16 cellular contexts compared by ENCODE assay signal in the genomic region with DNA sequence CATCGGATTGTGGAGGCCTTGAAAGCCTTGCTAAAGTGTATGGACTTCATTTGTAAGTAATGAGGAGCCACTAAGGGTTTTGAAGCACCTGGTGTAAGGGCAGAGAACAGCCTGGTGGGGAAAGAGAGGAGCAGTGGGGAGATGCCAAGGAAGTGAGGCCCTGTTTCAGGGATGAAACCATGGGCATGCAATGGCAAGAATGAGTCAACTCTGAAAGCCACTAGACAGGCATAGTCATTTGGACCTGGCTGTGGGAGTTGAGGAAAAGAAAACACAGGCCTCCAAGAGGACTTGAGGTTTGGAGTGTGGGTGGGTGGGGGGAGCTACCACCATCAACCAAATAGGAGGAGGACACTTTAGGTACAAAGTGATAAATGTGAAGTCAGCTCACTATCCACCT. TPM values are rescaled to one million over a fixed set of nuclear protein-coding genes. Genes with fewer than 3 reads are reported as not detected.
A peak's percentile ranks its signal among the peaks of the same experiment; 100 is the strongest.
DNase-seq lines count a peak whose midpoint lies in the region; ATAC-seq and TF ChIP-seq lines count a peak whose summit lies in the region.
"Had no signal": no experiment of that assay in that cellular context is flagged by ENCODE, and none has a peak within 500 bp of the region (broad histone marks: within the 10 kb centered on the region; RNA-seq: fewer than 3 reads in every experiment).

No MANE protein-coding gene starts in this region.

- H3K9ac ChIP-seq in GM23248 (no peak overlapping the region), adipocyte (ENCODE audit: low read length) (no peak overlapping the region)
- H3K9ac ChIP-seq: BLaER1 treated with 17β-estradiol and CSF1 and Interleukin-3, amounts not matched to agents 10 nM and 100 nM had no signal

- DNase-seq in AG10803 (ENCODE audit: low read depth) (peak; percentile 12), GM23248 (peak; percentile 78), adipocyte (ENCODE audit: low read depth) (peak; percentile 46), left colon (no peak), putamen (ENCODE audit: low spot score) (no peak)
- DNase-seq in stimulated activated CD4-positive, alpha-beta T cell treated with anti-CD3 and anti-CD28 coated beads, Interleukin-2, amount 100 ng/mL, for 48 hours = peak; percentile 24 to 43
- DNase-seq: DMS79 treated with DMSO at 0.1 percent for 48 hours; effector CD4-positive, alpha-beta T cell; left ventricle myocardium superior; naive thymus-derived CD8-positive, alpha-beta T cell; NCI-H1417 treated with DMSO at 0.1 percent for 48 hours; NCI-H446 had no signal

- H3K9me3 ChIP-seq in GM23248 (ENCODE audit: low read depth) (no peaks in the 10 kb centered on the region), adipocyte (ENCODE audit: control insufficient read depth, low read length) (no peaks in the 10 kb centered on the region)

- H3F3A ChIP-seq in GM23248 (ENCODE audit: insufficient read depth) = no peaks in the 10 kb centered on the region

- intact Hi-C loops in left colon (cut with DNase I, micrococcal nuclease) = no loop called here

- no peak overlapping the region for H3K27ac ChIP-seq in GM23248
- H3K27ac ChIP-seq: BLaER1 treated with 17β-estradiol and CSF1 and Interleukin-3, amounts not matched to agents 10 nM and 100 nM had no signal

- ATAC-seq in GM21737 (IDR thresholded peaks at IDR 0.05; ENCODE audit: unreplicated experiment) = no peak
- no peak for ATAC-seq in left colon
- ATAC-seq: left ventricle myocardium superior; naive thymus-derived CD8-positive, alpha-beta T cell had no signal

- 0 out of 2 replicates have a peak, but pooled peaks cover 4% of the 10 kb centered on the region for H3K27me3 ChIP-seq in GM23248 (replicated peaks; ENCODE audit: insufficient read depth)
- H3K27me3 ChIP-seq in adipocyte (replicated peaks; ENCODE audit: control insufficient read depth, insufficient read depth, low read length) = no peaks in the 10 kb centered on the region
- H3K27me3 ChIP-seq: BLaER1 treated with 17β-estradiol and CSF1 and Interleukin-3, amounts not matched to agents 10 nM and 100 nM had no signal

- TF ChIP-seq CTCF in AG10803 (conservative IDR thresholded peaks at IDR 0.05; ENCODE audit: low read length) = no peak

- H3K9me2 ChIP-seq in GM23248 (ENCODE audit: insufficient read depth) = no peaks in the 10 kb centered on the region

- H3K4me2 ChIP-seq in GM23248 (ENCODE audit: unreplicated experiment) = no peak overlapping the region

- H3K4me3 ChIP-seq in AG10803 (ENCODE audit: low read length) (no peak overlapping the region), GM23248 (no peak overlapping the region), adipocyte (ENCODE audit: low read length) (no peak overlapping the region)
- H3K4me3 ChIP-seq: BLaER1 treated with 17β-estradiol and CSF1 and Interleukin-3, amounts not matched to agents 10 nM and 100 nM had no signal

- H3K36me3 ChIP-seq in GM23248 (ENCODE audit: low read depth) = no peaks in the 10 kb centered on the region
- H3K36me3 ChIP-seq in adipocyte (ENCODE audit: control insufficient read depth, insufficient read depth, low read length, severe bottlenecking) = no peaks in the 10 kb centered on the region
- H3K36me3 ChIP-seq: BLaER1 treated with 17β-estradiol and CSF1 and Interleukin-3, amounts not matched to agents 10 nM and 100 nM had no signal

- in situ Hi-C loops in GM23248 (cut with MboI) = no loop called here

- H4K20me1 ChIP-seq in GM23248 (ENCODE audit: insufficient read depth) = no peaks in the 10 kb centered on the region
- H4K20me1 ChIP-seq: BLaER1 treated with 17β-estradiol and CSF1 and Interleukin-3, amounts not matched to agents 10 nM and 100 nM had no signal

- no peaks in the 10 kb centered on the region for H3K79me2 ChIP-seq in GM23248 (ENCODE audit: insufficient read depth)

- no peak overlapping the region for H2AFZ ChIP-seq in GM23248

- 77 to 81% methylated on average over 1 of the region's 1 CpG for WGBS in GM23248 (ENCODE audit: low coverage in 1 of 2, low lambda C conversion rate in 2 of 2, missing lambda C conversion rate in 2 of 2), 2 experiments

- no peaks in the 10 kb centered on the region for H3K4me1 ChIP-seq in GM23248 (ENCODE audit: insufficient read depth)
- H3K4me1 ChIP-seq in adipocyte (ENCODE audit: control insufficient read depth, insufficient read depth, low read length) = peaks cover 17% of the 10 kb centered on the region

RNA-seq across cellular contexts. Expression of a gene that starts 7.6 kb away (rescaled TPM):
- not detected in 2 replicates for total RNA-seq in GM23248 (2014; rRNA removed; shearing (Covaris generic))
- polyA plus RNA-seq in GM23248 (2016; fragmentation: Nextera tagmentation; extraction: Ambion mirVana) = not detected in 2 replicates
- total RNA-seq in left colon = under 1 TPM in 1 of 2 donors, not detected in 1; 0.64 TPM
- total RNA-seq: left ventricle myocardium superior; naive thymus-derived CD8-positive, alpha-beta T cell; pulmonary artery endothelial cell; SK-MEL-5 had no signal
- polyA plus RNA-seq: naive thymus-derived CD8-positive, alpha-beta T cell had no signal

RNA-seq across cellular contexts. Expression of a gene that starts 24.1 kb away (rescaled TPM):
- total RNA-seq in GM23248 (2014; rRNA removed; shearing (Covaris generic)) = 12.8 and 13.4 TPM in 2 replicates
- 6.2 and 6.3 TPM in 2 replicates for polyA plus RNA-seq in GM23248 (2016; fragmentation: Nextera tagmentation; extraction: Ambion mirVana)
- total RNA-seq in left colon = 10 to 100 TPM; 23.5 to 32.8 TPM

Comparison
In these comparisons a context has a peak if more than half of its experiments do, and no peak if none do; other contexts are left out.
1. DNase-seq: peak in AG10803 (single experiment), GM23248 (single experiment), adipocyte (single experiment) and stimulated activated CD4-positive, alpha-beta T cell treated with anti-CD3 and anti-CD28 coated beads, Interleukin-2, amount 100 ng/mL, for 48 hours (2 of 2); none in left colon (0 of 2) and putamen (single experiment).